ENCODE assay signal across 1 cellular context in the genomic region with DNA sequence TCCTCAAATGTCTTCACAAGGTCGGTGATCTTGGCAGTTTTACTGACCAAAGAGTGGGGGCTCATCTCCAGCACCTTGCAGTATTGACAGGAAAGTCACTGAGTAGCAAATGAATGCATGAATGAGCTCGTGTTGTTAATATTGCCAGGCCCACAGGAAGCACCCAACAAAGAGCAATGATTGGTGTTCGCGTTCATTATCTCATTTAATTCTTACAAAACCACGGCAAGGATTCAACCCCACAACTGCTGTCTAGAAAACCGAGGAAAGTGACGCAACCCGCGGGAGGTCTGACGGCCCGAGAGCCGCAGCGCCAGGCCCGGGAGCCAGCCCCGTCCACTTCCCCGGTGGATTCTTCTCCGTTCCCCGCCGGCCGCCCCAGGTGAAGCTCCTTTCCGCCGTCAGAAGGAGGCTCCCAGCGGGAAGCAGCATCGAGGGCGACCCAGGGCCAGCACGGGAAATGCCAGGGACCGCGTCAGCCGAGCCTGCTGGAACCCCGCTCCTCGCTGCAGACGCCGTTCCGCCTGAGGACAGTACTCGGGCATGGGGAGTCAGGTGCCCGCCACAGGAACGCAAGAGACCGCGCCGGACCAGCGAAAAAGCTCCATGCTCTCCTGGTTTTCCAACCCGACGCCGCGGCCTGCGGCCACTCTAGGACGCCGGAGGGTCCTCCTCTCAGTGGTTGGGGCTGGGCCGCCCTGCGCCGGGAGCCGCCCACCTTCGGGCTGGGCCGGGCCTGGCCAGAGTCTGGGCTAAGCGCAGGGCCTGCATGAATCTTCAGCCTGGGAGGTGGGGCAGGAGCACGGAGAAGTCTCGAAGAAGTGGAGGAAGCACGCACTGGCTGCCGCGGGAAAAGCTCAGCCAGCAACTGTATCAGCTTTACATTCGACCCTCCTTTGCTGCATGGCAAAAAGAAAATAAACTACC.
TF ChIP-seq lines count a peak whose summit lies in the region.

No MANE protein-coding gene starts in this region.

TF ChIP-seq in K562, 482 proteins besides CTCF, POLR2A, EP300 and RAD21 (continued from another document and continues in another):
- TF ChIP-seq, protein P1, sequence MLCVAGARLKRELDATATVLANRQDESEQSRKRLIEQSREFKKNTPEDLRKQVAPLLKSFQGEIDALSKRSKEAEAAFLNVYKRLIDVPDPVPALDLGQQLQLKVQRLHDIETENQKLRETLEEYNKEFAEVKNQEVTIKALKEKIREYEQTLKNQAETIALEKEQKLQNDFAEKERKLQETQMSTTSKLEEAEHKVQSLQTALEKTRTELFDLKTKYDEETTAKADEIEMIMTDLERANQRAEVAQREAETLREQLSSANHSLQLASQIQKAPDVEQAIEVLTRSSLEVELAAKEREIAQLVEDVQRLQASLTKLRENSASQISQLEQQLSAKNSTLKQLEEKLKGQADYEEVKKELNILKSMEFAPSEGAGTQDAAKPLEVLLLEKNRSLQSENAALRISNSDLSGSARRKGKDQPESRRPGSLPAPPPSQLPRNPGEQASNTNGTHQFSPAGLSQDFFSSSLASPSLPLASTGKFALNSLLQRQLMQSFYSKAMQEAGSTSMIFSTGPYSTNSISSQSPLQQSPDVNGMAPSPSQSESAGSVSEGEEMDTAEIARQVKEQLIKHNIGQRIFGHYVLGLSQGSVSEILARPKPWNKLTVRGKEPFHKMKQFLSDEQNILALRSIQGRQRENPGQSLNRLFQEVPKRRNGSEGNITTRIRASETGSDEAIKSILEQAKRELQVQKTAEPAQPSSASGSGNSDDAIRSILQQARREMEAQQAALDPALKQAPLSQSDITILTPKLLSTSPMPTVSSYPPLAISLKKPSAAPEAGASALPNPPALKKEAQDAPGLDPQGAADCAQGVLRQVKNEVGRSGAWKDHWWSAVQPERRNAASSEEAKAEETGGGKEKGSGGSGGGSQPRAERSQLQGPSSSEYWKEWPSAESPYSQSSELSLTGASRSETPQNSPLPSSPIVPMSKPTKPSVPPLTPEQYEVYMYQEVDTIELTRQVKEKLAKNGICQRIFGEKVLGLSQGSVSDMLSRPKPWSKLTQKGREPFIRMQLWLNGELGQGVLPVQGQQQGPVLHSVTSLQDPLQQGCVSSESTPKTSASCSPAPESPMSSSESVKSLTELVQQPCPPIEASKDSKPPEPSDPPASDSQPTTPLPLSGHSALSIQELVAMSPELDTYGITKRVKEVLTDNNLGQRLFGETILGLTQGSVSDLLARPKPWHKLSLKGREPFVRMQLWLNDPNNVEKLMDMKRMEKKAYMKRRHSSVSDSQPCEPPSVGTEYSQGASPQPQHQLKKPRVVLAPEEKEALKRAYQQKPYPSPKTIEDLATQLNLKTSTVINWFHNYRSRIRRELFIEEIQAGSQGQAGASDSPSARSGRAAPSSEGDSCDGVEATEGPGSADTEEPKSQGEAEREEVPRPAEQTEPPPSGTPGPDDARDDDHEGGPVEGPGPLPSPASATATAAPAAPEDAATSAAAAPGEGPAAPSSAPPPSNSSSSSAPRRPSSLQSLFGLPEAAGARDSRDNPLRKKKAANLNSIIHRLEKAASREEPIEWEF (CRISPR knock-in tag; IDR thresholded peaks at IDR 0.05) = no peak
- TF ChIP-seq EWSR1 (IDR thresholded peaks at IDR 0.05; ENCODE audit: borderline replicate concordance, low read depth, partially characterized antibody) (no peak), TEAD1 (CRISPR knock-in tag; IDR thresholded peaks at IDR 0.05) (peak in 1 of 2 experiments; percentile 79; a peak in 2 of 4 replicates), ARNT (IDR thresholded peaks at IDR 0.05) (no peak), FOS (IDR thresholded peaks at IDR 0.05; ENCODE audit: extremely low read depth, insufficient read length) (no peak), ZNF444 (CRISPR knock-in tag; IDR thresholded peaks at IDR 0.05) (no peak), ZSCAN29 (IDR thresholded peaks at IDR 0.05) (no peak), HLTF (IDR thresholded peaks at IDR 0.05) (peak; percentile 82; the same call in 1 of the 2 replicates), CTBP1 (IDR thresholded peaks at IDR 0.05; ENCODE audit: borderline replicate concordance) (0 out of 2 replicates have a peak, but pooled peaks have one; percentile 31), ZFPM2 (CRISPR knock-in tag; IDR thresholded peaks at IDR 0.05) (no peak), RFX5 (IDR thresholded peaks at IDR 0.05; ENCODE audit: low read depth, low read length) (no peak), ZFP30 (CRISPR knock-in tag; IDR thresholded peaks at IDR 0.05; ENCODE audit: borderline replicate concordance) (no peak), RHOXF2B (CRISPR knock-in tag; conservative IDR thresholded peaks at IDR 0.05) (no peak), ZC3H4 (CRISPR knock-in tag; IDR thresholded peaks at IDR 0.05; ENCODE audit: borderline replicate concordance) (peak; percentile 60; the same call in 1 of the 2 replicates), RBM15 (IDR thresholded peaks at IDR 0.05; ENCODE audit: insufficient read depth, low read length) (no peak), ZNF354B (CRISPR knock-in tag; IDR thresholded peaks at IDR 0.05) (no peak)
- TF ChIP-seq, protein P2, sequence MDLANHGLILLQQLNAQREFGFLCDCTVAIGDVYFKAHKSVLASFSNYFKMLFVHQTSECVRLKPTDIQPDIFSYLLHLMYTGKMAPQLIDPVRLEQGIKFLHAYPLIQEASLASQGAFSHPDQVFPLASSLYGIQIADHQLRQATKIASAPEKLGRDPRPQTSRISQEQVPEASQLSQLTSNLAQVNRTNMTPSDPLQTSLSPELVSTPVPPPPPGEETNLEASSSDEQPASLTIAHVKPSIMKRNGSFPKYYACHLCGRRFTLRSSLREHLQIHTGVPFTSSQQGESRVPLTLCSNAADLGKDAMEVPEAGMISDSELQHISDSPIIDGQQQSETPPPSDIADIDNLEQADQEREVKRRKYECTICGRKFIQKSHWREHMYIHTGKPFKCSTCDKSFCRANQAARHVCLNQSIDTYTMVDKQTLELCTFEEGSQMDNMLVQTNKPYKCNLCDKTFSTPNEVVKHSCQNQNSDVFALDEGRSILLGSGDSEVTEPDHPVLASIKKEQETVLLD (IDR thresholded peaks at IDR 0.05) = no peak; the same call in 1 of the 2 replicates
- TF ChIP-seq, protein P3, sequence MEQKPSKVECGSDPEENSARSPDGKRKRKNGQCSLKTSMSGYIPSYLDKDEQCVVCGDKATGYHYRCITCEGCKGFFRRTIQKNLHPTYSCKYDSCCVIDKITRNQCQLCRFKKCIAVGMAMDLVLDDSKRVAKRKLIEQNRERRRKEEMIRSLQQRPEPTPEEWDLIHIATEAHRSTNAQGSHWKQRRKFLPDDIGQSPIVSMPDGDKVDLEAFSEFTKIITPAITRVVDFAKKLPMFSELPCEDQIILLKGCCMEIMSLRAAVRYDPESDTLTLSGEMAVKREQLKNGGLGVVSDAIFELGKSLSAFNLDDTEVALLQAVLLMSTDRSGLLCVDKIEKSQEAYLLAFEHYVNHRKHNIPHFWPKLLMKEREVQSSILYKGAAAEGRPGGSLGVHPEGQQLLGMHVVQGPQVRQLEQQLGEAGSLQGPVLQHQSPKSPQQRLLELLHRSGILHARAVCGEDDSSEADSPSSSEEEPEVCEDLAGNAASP (IDR thresholded peaks at IDR 0.05) = no peak
- TF ChIP-seq, protein P4, sequence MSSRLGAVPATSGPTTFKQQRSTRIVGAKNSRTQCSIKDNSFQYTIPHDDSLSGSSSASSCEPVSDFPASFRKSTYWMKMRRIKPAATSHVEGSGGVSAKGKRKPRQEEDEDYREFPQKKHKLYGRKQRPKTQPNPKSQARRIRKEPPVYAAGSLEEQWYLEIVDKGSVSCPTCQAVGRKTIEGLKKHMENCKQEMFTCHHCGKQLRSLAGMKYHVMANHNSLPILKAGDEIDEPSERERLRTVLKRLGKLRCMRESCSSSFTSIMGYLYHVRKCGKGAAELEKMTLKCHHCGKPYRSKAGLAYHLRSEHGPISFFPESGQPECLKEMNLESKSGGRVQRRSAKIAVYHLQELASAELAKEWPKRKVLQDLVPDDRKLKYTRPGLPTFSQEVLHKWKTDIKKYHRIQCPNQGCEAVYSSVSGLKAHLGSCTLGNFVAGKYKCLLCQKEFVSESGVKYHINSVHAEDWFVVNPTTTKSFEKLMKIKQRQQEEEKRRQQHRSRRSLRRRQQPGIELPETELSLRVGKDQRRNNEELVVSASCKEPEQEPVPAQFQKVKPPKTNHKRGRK (tag; IDR thresholded peaks at IDR 0.05) = no peak
- TF ChIP-seq, protein P5, sequence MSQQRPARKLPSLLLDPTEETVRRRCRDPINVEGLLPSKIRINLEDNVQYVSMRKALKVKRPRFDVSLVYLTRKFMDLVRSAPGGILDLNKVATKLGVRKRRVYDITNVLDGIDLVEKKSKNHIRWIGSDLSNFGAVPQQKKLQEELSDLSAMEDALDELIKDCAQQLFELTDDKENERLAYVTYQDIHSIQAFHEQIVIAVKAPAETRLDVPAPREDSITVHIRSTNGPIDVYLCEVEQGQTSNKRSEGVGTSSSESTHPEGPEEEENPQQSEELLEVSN (IDR thresholded peaks at IDR 0.05; ENCODE audit: borderline replicate concordance in 1 of 2, extremely low read depth in 1 of 2, insufficient read depth in 1 of 2, insufficient read length in 1 of 2, low read depth in 1 of 2, low read length in 1 of 2, poor library complexity in 1 of 2, severe bottlenecking in 1 of 2) = peak; percentile 93
- TF ChIP-seq, protein P6, sequence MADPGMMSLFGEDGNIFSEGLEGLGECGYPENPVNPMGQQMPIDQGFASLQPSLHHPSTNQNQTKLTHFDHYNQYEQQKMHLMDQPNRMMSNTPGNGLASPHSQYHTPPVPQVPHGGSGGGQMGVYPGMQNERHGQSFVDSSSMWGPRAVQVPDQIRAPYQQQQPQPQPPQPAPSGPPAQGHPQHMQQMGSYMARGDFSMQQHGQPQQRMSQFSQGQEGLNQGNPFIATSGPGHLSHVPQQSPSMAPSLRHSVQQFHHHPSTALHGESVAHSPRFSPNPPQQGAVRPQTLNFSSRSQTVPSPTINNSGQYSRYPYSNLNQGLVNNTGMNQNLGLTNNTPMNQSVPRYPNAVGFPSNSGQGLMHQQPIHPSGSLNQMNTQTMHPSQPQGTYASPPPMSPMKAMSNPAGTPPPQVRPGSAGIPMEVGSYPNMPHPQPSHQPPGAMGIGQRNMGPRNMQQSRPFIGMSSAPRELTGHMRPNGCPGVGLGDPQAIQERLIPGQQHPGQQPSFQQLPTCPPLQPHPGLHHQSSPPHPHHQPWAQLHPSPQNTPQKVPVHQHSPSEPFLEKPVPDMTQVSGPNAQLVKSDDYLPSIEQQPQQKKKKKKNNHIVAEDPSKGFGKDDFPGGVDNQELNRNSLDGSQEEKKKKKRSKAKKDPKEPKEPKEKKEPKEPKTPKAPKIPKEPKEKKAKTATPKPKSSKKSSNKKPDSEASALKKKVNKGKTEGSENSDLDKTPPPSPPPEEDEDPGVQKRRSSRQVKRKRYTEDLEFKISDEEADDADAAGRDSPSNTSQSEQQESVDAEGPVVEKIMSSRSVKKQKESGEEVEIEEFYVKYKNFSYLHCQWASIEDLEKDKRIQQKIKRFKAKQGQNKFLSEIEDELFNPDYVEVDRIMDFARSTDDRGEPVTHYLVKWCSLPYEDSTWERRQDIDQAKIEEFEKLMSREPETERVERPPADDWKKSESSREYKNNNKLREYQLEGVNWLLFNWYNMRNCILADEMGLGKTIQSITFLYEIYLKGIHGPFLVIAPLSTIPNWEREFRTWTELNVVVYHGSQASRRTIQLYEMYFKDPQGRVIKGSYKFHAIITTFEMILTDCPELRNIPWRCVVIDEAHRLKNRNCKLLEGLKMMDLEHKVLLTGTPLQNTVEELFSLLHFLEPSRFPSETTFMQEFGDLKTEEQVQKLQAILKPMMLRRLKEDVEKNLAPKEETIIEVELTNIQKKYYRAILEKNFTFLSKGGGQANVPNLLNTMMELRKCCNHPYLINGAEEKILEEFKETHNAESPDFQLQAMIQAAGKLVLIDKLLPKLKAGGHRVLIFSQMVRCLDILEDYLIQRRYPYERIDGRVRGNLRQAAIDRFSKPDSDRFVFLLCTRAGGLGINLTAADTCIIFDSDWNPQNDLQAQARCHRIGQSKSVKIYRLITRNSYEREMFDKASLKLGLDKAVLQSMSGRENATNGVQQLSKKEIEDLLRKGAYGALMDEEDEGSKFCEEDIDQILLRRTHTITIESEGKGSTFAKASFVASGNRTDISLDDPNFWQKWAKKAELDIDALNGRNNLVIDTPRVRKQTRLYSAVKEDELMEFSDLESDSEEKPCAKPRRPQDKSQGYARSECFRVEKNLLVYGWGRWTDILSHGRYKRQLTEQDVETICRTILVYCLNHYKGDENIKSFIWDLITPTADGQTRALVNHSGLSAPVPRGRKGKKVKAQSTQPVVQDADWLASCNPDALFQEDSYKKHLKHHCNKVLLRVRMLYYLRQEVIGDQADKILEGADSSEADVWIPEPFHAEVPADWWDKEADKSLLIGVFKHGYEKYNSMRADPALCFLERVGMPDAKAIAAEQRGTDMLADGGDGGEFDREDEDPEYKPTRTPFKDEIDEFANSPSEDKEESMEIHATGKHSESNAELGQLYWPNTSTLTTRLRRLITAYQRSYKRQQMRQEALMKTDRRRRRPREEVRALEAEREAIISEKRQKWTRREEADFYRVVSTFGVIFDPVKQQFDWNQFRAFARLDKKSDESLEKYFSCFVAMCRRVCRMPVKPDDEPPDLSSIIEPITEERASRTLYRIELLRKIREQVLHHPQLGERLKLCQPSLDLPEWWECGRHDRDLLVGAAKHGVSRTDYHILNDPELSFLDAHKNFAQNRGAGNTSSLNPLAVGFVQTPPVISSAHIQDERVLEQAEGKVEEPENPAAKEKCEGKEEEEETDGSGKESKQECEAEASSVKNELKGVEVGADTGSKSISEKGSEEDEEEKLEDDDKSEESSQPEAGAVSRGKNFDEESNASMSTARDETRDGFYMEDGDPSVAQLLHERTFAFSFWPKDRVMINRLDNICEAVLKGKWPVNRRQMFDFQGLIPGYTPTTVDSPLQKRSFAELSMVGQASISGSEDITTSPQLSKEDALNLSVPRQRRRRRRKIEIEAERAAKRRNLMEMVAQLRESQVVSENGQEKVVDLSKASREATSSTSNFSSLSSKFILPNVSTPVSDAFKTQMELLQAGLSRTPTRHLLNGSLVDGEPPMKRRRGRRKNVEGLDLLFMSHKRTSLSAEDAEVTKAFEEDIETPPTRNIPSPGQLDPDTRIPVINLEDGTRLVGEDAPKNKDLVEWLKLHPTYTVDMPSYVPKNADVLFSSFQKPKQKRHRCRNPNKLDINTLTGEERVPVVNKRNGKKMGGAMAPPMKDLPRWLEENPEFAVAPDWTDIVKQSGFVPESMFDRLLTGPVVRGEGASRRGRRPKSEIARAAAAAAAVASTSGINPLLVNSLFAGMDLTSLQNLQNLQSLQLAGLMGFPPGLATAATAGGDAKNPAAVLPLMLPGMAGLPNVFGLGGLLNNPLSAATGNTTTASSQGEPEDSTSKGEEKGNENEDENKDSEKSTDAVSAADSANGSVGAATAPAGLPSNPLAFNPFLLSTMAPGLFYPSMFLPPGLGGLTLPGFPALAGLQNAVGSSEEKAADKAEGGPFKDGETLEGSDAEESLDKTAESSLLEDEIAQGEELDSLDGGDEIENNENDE (IDR thresholded peaks at IDR 0.05; ENCODE audit: low read depth, low read length) = no peak
- TF ChIP-seq, protein P7, sequence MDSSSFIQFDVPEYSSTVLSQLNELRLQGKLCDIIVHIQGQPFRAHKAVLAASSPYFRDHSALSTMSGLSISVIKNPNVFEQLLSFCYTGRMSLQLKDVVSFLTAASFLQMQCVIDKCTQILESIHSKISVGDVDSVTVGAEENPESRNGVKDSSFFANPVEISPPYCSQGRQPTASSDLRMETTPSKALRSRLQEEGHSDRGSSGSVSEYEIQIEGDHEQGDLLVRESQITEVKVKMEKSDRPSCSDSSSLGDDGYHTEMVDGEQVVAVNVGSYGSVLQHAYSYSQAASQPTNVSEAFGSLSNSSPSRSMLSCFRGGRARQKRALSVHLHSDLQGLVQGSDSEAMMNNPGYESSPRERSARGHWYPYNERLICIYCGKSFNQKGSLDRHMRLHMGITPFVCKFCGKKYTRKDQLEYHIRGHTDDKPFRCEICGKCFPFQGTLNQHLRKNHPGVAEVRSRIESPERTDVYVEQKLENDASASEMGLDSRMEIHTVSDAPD (CRISPR knock-in tag; IDR thresholded peaks at IDR 0.05) = no peak
